ENCODE assay signal across 20 cellular contexts in genomic region chr10:17675638-17676037, GRCh38. TPM values are rescaled to one million over a fixed set of nuclear protein-coding genes. Genes with fewer than 3 reads are reported as not detected.
DNase-seq lines count a peak whose midpoint lies in the region; FAIRE-seq and TF ChIP-seq lines count a peak whose summit lies in the region.
"Had no signal": no experiment of that assay in that cellular context is flagged by ENCODE, and none has a peak within 500 bp of the region (broad histone marks: within the 10 kb centered on the region; RNA-seq: fewer than 3 reads in every experiment).

No MANE protein-coding gene starts in this region.

- no peak overlapping the region for H3K4me2 ChIP-seq in astrocyte (ENCODE audit: low read length)

- H3K4me3 ChIP-seq in astrocyte (ENCODE audit: insufficient read depth, low read depth, low read length) (no peak overlapping the region), skeletal muscle tissue (ENCODE audit: low read length in 3 of 3) (no peak overlapping the region)
- H3K4me3 ChIP-seq: HAP-1, prostate gland had no signal

- H3K27ac Mint-ChIP-seq in astrocyte (ENCODE audit: unreplicated experiment): no peak overlapping the region

- H3K36me3 Mint-ChIP-seq in astrocyte (ENCODE audit: low read depth, unreplicated experiment): no peaks in the 10 kb centered on the region

- H3K9me3 ChIP-seq in astrocyte (ENCODE audit: insufficient read depth, low read depth, low read length): no peaks in the 10 kb centered on the region
- no peaks in the 10 kb centered on the region for H3K9me3 ChIP-seq in skeletal muscle tissue (ENCODE audit: control insufficient read depth in 3 of 3, low read length in 3 of 3)
- H3K9me3 ChIP-seq: HAP-1, neutrophil, prostate gland had no signal

- no peaks in the 10 kb centered on the region for H3K36me3 ChIP-seq in astrocyte (ENCODE audit: insufficient read depth, low read length)
- H3K36me3 ChIP-seq in skeletal muscle tissue (ENCODE audit: control insufficient read depth in 3 of 3, insufficient read depth in 3 of 3, low read length in 3 of 3): no peaks in the 10 kb centered on the region
- H3K36me3 ChIP-seq: HAP-1, prostate gland had no signal

- H3K4me1 Mint-ChIP-seq in astrocyte (ENCODE audit: low read depth, unreplicated experiment): peaks cover 40% of the 10 kb centered on the region

- H3K4me1 ChIP-seq in astrocyte (ENCODE audit: insufficient read depth, low read length) (peaks cover 28% of the 10 kb centered on the region), skeletal muscle tissue (ENCODE audit: control insufficient read depth in 3 of 3, insufficient read depth in 3 of 3, low read length in 3 of 3) (peaks cover 21 to 28% (median 22%) of the 10 kb centered on the region in 3 donors)
- H3K4me1 ChIP-seq: prostate gland had no signal

- FAIRE-seq in astrocyte (lab: Jason Lieb, UNC): no peak
- FAIRE-seq: bronchial epithelial cell had no signal

- H4K20me1 ChIP-seq in astrocyte (ENCODE audit: insufficient read depth, low read length): peaks cover 9% of the 10 kb centered on the region

- DNase-seq in ELR (ENCODE audit: low read depth): peak; percentile 48
- DNase-seq in NCI-H226: peak; percentile 46
- DNase-seq in astrocyte (ENCODE audit: low read depth): peak; percentile 36
- DNase-seq in NCI-H526 (lab: John Stamatoyannopoulos, UW): no peak
- DNase-seq in DMS53 (lab: John Stamatoyannopoulos, UW): no peak
- DNase-seq in DMS153 treated with DMSO at 0.1 percent for 48 hours (lab: John Stamatoyannopoulos, UW; ENCODE audit: unreplicated experiment): no peak
- DNase-seq: activated CD4-positive, alpha-beta T cell treated with anti-CD3 and anti-CD28 coated beads, Interleukin-2, amount 50 U/mL, for 1 hour; activated effector memory CD4-positive, alpha-beta T cell treated with Interleukin-2 at 50 U/mL for 16 hours; cortex of kidney; MM.1S; NCI-H1436; NCI-H524 treated with DMSO at 0.1 percent for 48 hours; Right ventricle myocardium superior; stimulated activated CD4-positive, alpha-beta T cell treated with anti-CD3 and anti-CD28 coated beads, Interleukin-2, amount 100 ng/mL, for 48 hours; stimulated activated naive CD4-positive, alpha-beta T cell had no signal

- H3K27me3 ChIP-seq in astrocyte (ENCODE audit: insufficient read depth, low read length) (no peaks in the 10 kb centered on the region), skeletal muscle tissue (ENCODE audit: control insufficient read depth in 3 of 3, insufficient read depth in 3 of 3, low read length in 3 of 3) (no peaks in the 10 kb centered on the region)
- H3K27me3 ChIP-seq: neutrophil had no signal

- H3K9me3 Mint-ChIP-seq in astrocyte (ENCODE audit: unreplicated experiment): no peaks in the 10 kb centered on the region

- H2AFZ ChIP-seq in astrocyte (ENCODE audit: low read depth, low read length): no peak overlapping the region

- H3K27ac ChIP-seq in astrocyte (ENCODE audit: low read depth, low read length) (no peak overlapping the region), skeletal muscle tissue (ENCODE audit: low read depth, low read length) (peak overlapping the region; percentile 45)
- H3K27ac ChIP-seq: neutrophil, prostate gland had no signal

- no peak for TF ChIP-seq CTCF in astrocyte (IDR thresholded peaks at IDR 0.05; ENCODE audit: insufficient read depth, low read depth, low read length)

- peaks cover 86% of the 10 kb centered on the region for H3K79me2 ChIP-seq in astrocyte (ENCODE audit: insufficient read depth, low read length)

- no peak overlapping the region for H3K4me3 Mint-ChIP-seq in astrocyte (ENCODE audit: unreplicated experiment)

- H3K9ac ChIP-seq in astrocyte (ENCODE audit: low read length) (no peak overlapping the region), skeletal muscle tissue (ENCODE audit: low read depth in 1 of 3, low read length in 3 of 3) (no peak overlapping the region)

- no peaks in the 10 kb centered on the region for H3K27me3 Mint-ChIP-seq in astrocyte (ENCODE audit: low read depth, unreplicated experiment)

RNA-seq across cellular contexts. Expression of gene STAM, which starts 31.7 kb away (rescaled TPM):
- 43.0 and 43.4 TPM in 2 replicates for total RNA-seq in astrocyte
- 20.4 TPM for total RNA-seq in skeletal muscle tissue

RNA-seq across cellular contexts. Expression of gene HACD1, which starts 58.5 kb away (rescaled TPM):
- total RNA-seq in astrocyte: 81.6 and 87.7 TPM in 2 replicates
- total RNA-seq in skeletal muscle tissue: 66.8 TPM

Comparison
In these comparisons a context has a peak if more than half of its experiments do, and no peak if none do; other contexts are left out.
1. DNase-seq: peak in ELR (single experiment), NCI-H226 (single experiment) and astrocyte (single experiment); none in NCI-H526 (0 of 2), DMS53 (single experiment) and DMS153 treated with DMSO at 0.1 percent for 48 hours (single experiment).